ENCODE assay signal across 8 cellular contexts in genomic region chr14:70665448-70666363, GRCh38. TPM values are rescaled to one million over a fixed set of nuclear protein-coding genes. Genes with fewer than 3 reads are reported as not detected.
DNase-seq lines count a peak whose midpoint lies in the region; ATAC-seq and TF ChIP-seq lines count a peak whose summit lies in the region.

No MANE protein-coding gene starts in this region.

- H3K36me3 ChIP-seq in colonic mucosa (no peaks in the 10 kb centered on the region), stomach (peaks cover 0 to 16% (median 3%) of the 10 kb centered on the region in 4 donors)

- ATAC-seq in GM18517 (IDR thresholded peaks at IDR 0.05; ENCODE audit: unreplicated experiment): peak; percentile 44
- peak; percentile 64 for ATAC-seq in HG02885 (IDR thresholded peaks at IDR 0.05; ENCODE audit: poor library complexity, unreplicated experiment)

- H3K27ac ChIP-seq in colonic mucosa (peak overlapping the region; percentile 6), stomach (peak overlapping the region; percentile 74 to 90 (median 76))

- no peaks in the 10 kb centered on the region for H3K9me3 ChIP-seq in colonic mucosa
- H3K9me3 ChIP-seq in stomach: no peaks in the 10 kb centered on the region

- DNase-seq in A172 (ENCODE audit: low spot score) (peak; percentile 72), NCI-H2107 (lab: John Stamatoyannopoulos, UW) (peak; percentile 22), colonic mucosa (peak; percentile 81), stomach (peak; percentile 91), dermis blood vessel endothelial cell (no peak)
- DNase-seq in activated CD4-positive, alpha-beta T cell treated with anti-CD3 and anti-CD28 coated beads, Interleukin-2, amount 50 U/mL, for 4 hours: no peak

- no peak for TF ChIP-seq POLR2A in stomach (IDR thresholded peaks at IDR 0.05)

- H3K4me1 ChIP-seq in colonic mucosa: no peaks in the 10 kb centered on the region
- peaks cover 21 to 39% (median 29%) of the 10 kb centered on the region in 4 donors for H3K4me1 ChIP-seq in stomach

- TF ChIP-seq CTCF in colonic mucosa (IDR thresholded peaks at IDR 0.05) (no peak), stomach (IDR thresholded peaks at IDR 0.05) (no peak)

- TF ChIP-seq EP300 in stomach (IDR thresholded peaks at IDR 0.05): no peak

- H3K27me3 ChIP-seq in colonic mucosa: no peaks in the 10 kb centered on the region
- H3K27me3 ChIP-seq in stomach: no peaks in the 10 kb centered on the region

- H3K9ac ChIP-seq in colonic mucosa (ENCODE audit: low read depth in 2 of 2, low read length in 2 of 2): peak overlapping the region; percentile 3 to 30

- WGBS in stomach, 5 donors: 47 to 69% (median 56%) methylated on average over 7 to 8 of the region's 8 CpGs

- intact Hi-C loops in colonic mucosa (cut with DNase I) (no loop called here), stomach (cut with DNase I; ENCODE audit: low total_unique reads) (no loop called here)

- H3K4me3 ChIP-seq in colonic mucosa (no peak overlapping the region), stomach (no peak overlapping the region)

RNA-seq across cellular contexts. Expression of gene TTC9, which starts 24.0 kb away (rescaled TPM):
- 1.1 and 1.4 TPM in 2 replicates for total RNA-seq in A172 (2014; rRNA removed; shearing (Covaris generic))
- total RNA-seq in colonic mucosa (under 1 TPM; 0.66 to 0.82 TPM), stomach (1 to 10 TPM in 3 of 5 donors, not detected in 2; 1.8 to 7.1 (median 3.6) TPM), dermis blood vessel endothelial cell (0.23 and 0.34 TPM in 2 replicates)
- 1 to 10 TPM; 3.1 to 7.3 (median 5.9) TPM for polyA plus RNA-seq in stomach

Comparison
In these comparisons a context has a peak if more than half of its experiments do, and no peak if none do; other contexts are left out.
1. DNase-seq: peak in A172 (single experiment), NCI-H2107 (single experiment), colonic mucosa (single experiment) and stomach (single experiment); none in dermis blood vessel endothelial cell (single experiment) and activated CD4-positive, alpha-beta T cell treated with anti-CD3 and anti-CD28 coated beads, Interleukin-2, amount 50 U/mL, for 4 hours (0 of 2).